8 cellular contexts compared by ENCODE assay signal in genomic region chr2:23988371-23988770, GRCh38. TPM values are rescaled to one million over a fixed set of nuclear protein-coding genes. Genes with fewer than 3 reads are reported as not detected.
A peak's percentile ranks its signal among the peaks of the same experiment; 100 is the strongest.
DNase-seq lines count a peak whose midpoint lies in the region; ATAC-seq and TF ChIP-seq lines count a peak whose summit lies in the region.

No MANE protein-coding gene starts in this region.

- peak in 8 of 12 donors; percentile 10 to 43 (median 22) for TF ChIP-seq CTCF in heart left ventricle (IDR thresholded peaks at IDR 0.05)
- TF ChIP-seq CTCF in brain microvascular endothelial cell (IDR thresholded peaks at IDR 0.05; ENCODE audit: low read depth, low read length, missing control alignments), result peak; percentile 11
- peak; percentile 6 to 8 for TF ChIP-seq CTCF in tibial artery (IDR thresholded peaks at IDR 0.05)
- peak in 1 of 6 experiments; percentile 27 for TF ChIP-seq CTCF in thyroid gland (IDR thresholded peaks at IDR 0.05)

- intact Hi-C loops in heart left ventricle (cut with DNase I), result loop anchor here in 2 of 10 donors (5.0 kb wide), 2 partner anchors 94 to 99 kb away; partner anchors contain the start of gene TP53I3 (in 1 of the 2)
- intact Hi-C loops in right cardiac atrium (cut with DNase I), result no loop called here
- intact Hi-C loops in tibial artery (cut with DNase I; ENCODE audit: low total_unique reads), result no loop called here
- intact Hi-C loops in thyroid gland (cut with DNase I), result no loop called here

- in situ Hi-C loops in brain microvascular endothelial cell (cut with HindIII; ENCODE audit: low pct_ligation_motif_present, low sequenced_read_pairs), result no loop called here

- H3K4me1 ChIP-seq in heart left ventricle (no peaks in the 10 kb centered on the region), right cardiac atrium (ENCODE audit: control insufficient read depth, insufficient read depth, low read length) (no peaks in the 10 kb centered on the region), tibial artery (no peaks in the 10 kb centered on the region), thyroid gland (no peaks in the 10 kb centered on the region)

- 54 to 64% (median 55%) methylated on average over 2 of the region's 2 CpGs for WGBS in heart left ventricle, 4 donors
- 59% methylated on average over 2 of the region's 2 CpGs for WGBS in right cardiac atrium
- 65 to 74% methylated on average over 2 of the region's 2 CpGs for WGBS in thyroid gland, 2 donors

- H3K4me3 ChIP-seq in heart left ventricle, result no peak overlapping the region
- H3K4me3 ChIP-seq in right cardiac atrium (ENCODE audit: low read length), result no peak overlapping the region
- no peak overlapping the region for H3K4me3 ChIP-seq in brain microvascular endothelial cell (ENCODE audit: low read depth, low read length)
- no peak overlapping the region for H3K4me3 ChIP-seq in tibial artery
- no peak overlapping the region for H3K4me3 ChIP-seq in thyroid gland (replicated peaks in 1 of 3)

- TF ChIP-seq POLR2A in heart left ventricle (IDR thresholded peaks at IDR 0.05), result no peak
- TF ChIP-seq POLR2A in thyroid gland (IDR thresholded peaks at IDR 0.05), result no peak

- H3K27ac ChIP-seq in heart left ventricle (no peak overlapping the region), right cardiac atrium (ENCODE audit: low read length) (no peak overlapping the region), brain microvascular endothelial cell (no peak overlapping the region), tibial artery (no peak overlapping the region), thyroid gland (no peak overlapping the region)

- H3K9me3 ChIP-seq in heart left ventricle (no peaks in the 10 kb centered on the region), right cardiac atrium (ENCODE audit: control insufficient read depth, low read length) (no peaks in the 10 kb centered on the region), tibial artery (no peaks in the 10 kb centered on the region), thyroid gland (no peaks in the 10 kb centered on the region)

- ATAC-seq in heart left ventricle, result no peak
- ATAC-seq in right cardiac atrium, result no peak
- ATAC-seq in GM21367 (IDR thresholded peaks at IDR 0.05; ENCODE audit: unreplicated experiment), result no peak

- DNase-seq in heart left ventricle (no peak), right cardiac atrium (no peak), NCI-H1417 (lab: John Stamatoyannopoulos, UW) (peak in 2 of 3 experiments; percentile 8 to 53), brain microvascular endothelial cell (no peak), tibial artery (no peak), occipital lobe (lab: John Stamatoyannopoulos, UW) (no peak), thyroid gland (no peak)

- peaks cover 0 to 61% (median 29%) of the 10 kb centered on the region in 9 donors for H3K36me3 ChIP-seq in heart left ventricle
- peaks cover 10% of the 10 kb centered on the region for H3K36me3 ChIP-seq in brain microvascular endothelial cell (replicated peaks)
- peaks cover 15 to 40% (median 37%) of the 10 kb centered on the region in 3 donors for H3K36me3 ChIP-seq in tibial artery
- peaks cover 4 to 8% of the 10 kb centered on the region in 2 donors for H3K36me3 ChIP-seq in thyroid gland

- no peaks in the 10 kb centered on the region for H3K27me3 ChIP-seq in heart left ventricle
- H3K27me3 ChIP-seq in right cardiac atrium (ENCODE audit: control insufficient read depth, insufficient read depth), result no peaks in the 10 kb centered on the region
- no peaks in the 10 kb centered on the region for H3K27me3 ChIP-seq in brain microvascular endothelial cell (replicated peaks)
- H3K27me3 ChIP-seq in tibial artery, result no peaks in the 10 kb centered on the region
- H3K27me3 ChIP-seq in thyroid gland, result no peaks in the 10 kb centered on the region

RNA-seq across cellular contexts. Expression of gene MFSD2B, which starts 21.5 kb away (rescaled TPM):
- under 1 TPM in 2 of 9 donors, not detected in 7; 0.09 to 0.19 TPM for total RNA-seq in heart left ventricle
- under 1 TPM in 1 of 2 donors, not detected in 1; 0.01 TPM for polyA plus RNA-seq in heart left ventricle
- total RNA-seq in right cardiac atrium, result under 1 TPM in 2 of 4 donors, not detected in 2; 0.19 to 0.51 TPM
- polyA plus RNA-seq in right cardiac atrium, result 0.18 TPM
- not detected for total RNA-seq in occipital lobe
- not detected for total RNA-seq in thyroid gland

RNA-seq across cellular contexts. Expression of gene UBXN2A, which starts 48.1 kb away (rescaled TPM):
- total RNA-seq in heart left ventricle (10 to 100 TPM; 15.8 to 24.0 (median 19.6) TPM), right cardiac atrium (10 to 100 TPM; 23.0 to 27.3 (median 25.0) TPM), occipital lobe (53.5 TPM), thyroid gland (10 to 100 TPM; 10.7 to 14.9 (median 13.7) TPM)
- polyA plus RNA-seq in heart left ventricle (10 to 100 TPM in 1 of 2 donors, 1 to 10 TPM in 1; 9.6 to 12.7 TPM), right cardiac atrium (14.7 TPM)

RNA-seq across cellular contexts. Expression of gene WDCP, which starts 58.8 kb away (rescaled TPM):
- total RNA-seq in heart left ventricle, result 1 to 10 TPM; 4.9 to 9.8 (median 6.1) TPM
- polyA plus RNA-seq in heart left ventricle, result 1 to 10 TPM; 1.9 to 4.8 TPM
- total RNA-seq in right cardiac atrium, result 1 to 10 TPM; 5.5 to 7.3 (median 6.2) TPM
- 2.1 TPM for polyA plus RNA-seq in right cardiac atrium
- total RNA-seq in occipital lobe, result 23.7 TPM
- 1 to 10 TPM; 3.0 to 6.0 (median 4.6) TPM for total RNA-seq in thyroid gland

Comparison
In these comparisons a context has a peak if more than half of its experiments do, and no peak if none do; other contexts are left out.
1. DNase-seq: peak in NCI-H1417 (2 of 3); none in heart left ventricle (0 of 5), right cardiac atrium (0 of 3), brain microvascular endothelial cell (single experiment), tibial artery (0 of 2), occipital lobe (single experiment) and thyroid gland (0 of 2).